8 cellular contexts compared by ENCODE assay signal in genomic region chr3:112086018-112086854, GRCh38. TPM values are rescaled to one million over a fixed set of nuclear protein-coding genes. Genes with fewer than 3 reads are reported as not detected.
DNase-seq lines count a peak whose midpoint lies in the region; ATAC-seq and TF ChIP-seq lines count a peak whose summit lies in the region.

C3orf52 (plus strand) TSS chr3:112086389; CDS start chr3:112086408, 19 bp downstream.

- peak; percentile 84 for ATAC-seq in CD8-positive, alpha-beta T cell
- peak; percentile 71 for ATAC-seq in GM19467 (IDR thresholded peaks at IDR 0.05; ENCODE audit: unreplicated experiment)

- CTCF ChIA-PET in CD8-positive, alpha-beta T cell (lab: Charles Lee), result interaction anchor here (1.2 kb wide), 1 partner anchor 25 kb away, joined by 3 read pairs; no protein-coding TSS in a partner anchor

- peak within 1 kb of the TSS; percentile 52 for H3K27ac Mint-ChIP-seq in CD8-positive, alpha-beta T cell
- H3K27ac Mint-ChIP-seq in nephron progenitor cell, result peak within 1 kb of the TSS; percentile 98

- H3K4me3 ChIP-seq in CD8-positive, alpha-beta T cell (ENCODE audit: low read depth, low read length), result peak within 1 kb of the TSS; percentile 72
- H3K4me3 ChIP-seq in fibroblast of villous mesenchyme (ENCODE audit: low read depth, low read length), result peak within 1 kb of the TSS; percentile 67
- H3K4me3 ChIP-seq in stomach smooth muscle (ENCODE audit: low read length in 2 of 2), result peak within 1 kb of the TSS; percentile 77 to 83

- H3K36me3 Mint-ChIP-seq in CD8-positive, alpha-beta T cell, result no peaks in the 10 kb centered on the region
- H3K36me3 Mint-ChIP-seq in nephron progenitor cell (ENCODE audit: low read depth), result no peaks in the 10 kb centered on the region

- POLR2A ChIA-PET in CD8-positive, alpha-beta T cell (lab: Charles Lee), result no interaction called here

- intact Hi-C loops in CD8-positive, alpha-beta T cell (cut with DNase I, micrococcal nuclease), result loop anchor here in 1 of 2 experiments (1.0 to 5.0 kb wide), 2 partner anchors 14 to 44 kb away; no protein-coding TSS in a partner anchor

- peaks cover 9% of the 10 kb centered on the region for H3K4me1 ChIP-seq in CD8-positive, alpha-beta T cell (ENCODE audit: insufficient read depth, low read length)
- H3K4me1 ChIP-seq in stomach smooth muscle (ENCODE audit: control insufficient read depth, insufficient read depth, low read length), result peaks cover 9% of the 10 kb centered on the region

- no peaks in the 10 kb centered on the region for H3K9me3 ChIP-seq in CD8-positive, alpha-beta T cell (ENCODE audit: low read length)
- H3K9me3 ChIP-seq in stomach smooth muscle (ENCODE audit: control insufficient read depth in 2 of 2, low read length in 2 of 2), result no peaks in the 10 kb centered on the region

- TF ChIP-seq CTCF in CD8-positive, alpha-beta T cell (IDR thresholded peaks at IDR 0.05), result no peak
- peak; percentile 9 for TF ChIP-seq CTCF in fibroblast of villous mesenchyme (IDR thresholded peaks at IDR 0.05; ENCODE audit: insufficient read depth, low read depth, low read length)
- TF ChIP-seq CTCF in nephron progenitor cell (IDR thresholded peaks at IDR 0.05), result peak; percentile 15

- H3K36me3 ChIP-seq in CD8-positive, alpha-beta T cell (ENCODE audit: insufficient read depth, low read length), result no peaks in the 10 kb centered on the region
- no peaks in the 10 kb centered on the region for H3K36me3 ChIP-seq in stomach smooth muscle (ENCODE audit: control insufficient read depth in 2 of 2, insufficient read depth in 2 of 2, low read length in 2 of 2)

- H3K4me3 Mint-ChIP-seq in CD8-positive, alpha-beta T cell, result peak within 1 kb of the TSS; percentile 85
- peak within 1 kb of the TSS; percentile 99 for H3K4me3 Mint-ChIP-seq in nephron progenitor cell

- H3K9ac ChIP-seq in stomach smooth muscle (ENCODE audit: low read length in 2 of 2), result peak within 1 kb of the TSS; percentile 48 to 62

- H3K4me1 Mint-ChIP-seq in CD8-positive, alpha-beta T cell (ENCODE audit: low read depth), result peaks cover 30% of the 10 kb centered on the region
- peaks cover 76% of the 10 kb centered on the region for H3K4me1 Mint-ChIP-seq in nephron progenitor cell

- peaks cover 13% of the 10 kb centered on the region for H3K27me3 Mint-ChIP-seq in CD8-positive, alpha-beta T cell (ENCODE audit: low read depth)
- H3K27me3 Mint-ChIP-seq in nephron progenitor cell (ENCODE audit: low read depth, poor library complexity), result peaks cover 3% of the 10 kb centered on the region

- H3K27ac ChIP-seq in CD8-positive, alpha-beta T cell (ENCODE audit: low read depth, low read length), result no peak within 1 kb of the TSS
- H3K27ac ChIP-seq in stomach smooth muscle (ENCODE audit: low read length), result no peak within 1 kb of the TSS

- no peaks in the 10 kb centered on the region for H3K27me3 ChIP-seq in CD8-positive, alpha-beta T cell (ENCODE audit: insufficient read depth, low read length)
- H3K27me3 ChIP-seq in stomach smooth muscle (ENCODE audit: control insufficient read depth in 1 of 2, insufficient read depth in 2 of 2, low read length in 2 of 2), result no peaks in the 10 kb centered on the region

- H3K9me3 Mint-ChIP-seq in CD8-positive, alpha-beta T cell, result no peaks in the 10 kb centered on the region
- H3K9me3 Mint-ChIP-seq in nephron progenitor cell, result no peaks in the 10 kb centered on the region

- peak; percentile 6 to 70 (median 47) for DNase-seq in CD8-positive, alpha-beta T cell
- peak; percentile 93 for DNase-seq in HK-2 (ENCODE audit: unreplicated experiment)
- DNase-seq in RPMI7951 (ENCODE audit: low read depth), result peak; percentile 85
- peak; percentile 24 for DNase-seq in activated gamma-delta T cell (lab: John Stamatoyannopoulos, UW)
- DNase-seq in fibroblast of villous mesenchyme (ENCODE audit: low read depth), result peak; percentile 72
- peak; percentile 92 for DNase-seq in nephron progenitor cell

RNA-seq across cellular contexts. Expression of gene C3orf52, which starts in this region (rescaled TPM):
- total RNA-seq in CD8-positive, alpha-beta T cell, result under 1 TPM; 0.19 to 0.78 TPM
- 6.4 and 7.4 TPM in 2 replicates for total RNA-seq in RPMI7951 (2014; rRNA removed; shearing (Covaris generic))
- 5.2 and 7.3 TPM in 2 replicates for total RNA-seq in fibroblast of villous mesenchyme

Comparison
In these comparisons a context has a peak if more than half of its experiments do, and no peak if none do; other contexts are left out.
1. Peak in DNase-seq, ATAC-seq and H3K4me3 ChIP-seq in CD8-positive, alpha-beta T cell; RNA of the gene not detected or under 1 TPM.
2. DNase-seq: peak in every context shown above with its lines; median percentile 93 in HK-2; 92 in nephron progenitor cell; 85 in RPMI7951; 72 in fibroblast of villous mesenchyme; 47 in CD8-positive, alpha-beta T cell; 24 in activated gamma-delta T cell.